ENCODE assay signal across 22 cellular contexts in the genomic region with DNA sequence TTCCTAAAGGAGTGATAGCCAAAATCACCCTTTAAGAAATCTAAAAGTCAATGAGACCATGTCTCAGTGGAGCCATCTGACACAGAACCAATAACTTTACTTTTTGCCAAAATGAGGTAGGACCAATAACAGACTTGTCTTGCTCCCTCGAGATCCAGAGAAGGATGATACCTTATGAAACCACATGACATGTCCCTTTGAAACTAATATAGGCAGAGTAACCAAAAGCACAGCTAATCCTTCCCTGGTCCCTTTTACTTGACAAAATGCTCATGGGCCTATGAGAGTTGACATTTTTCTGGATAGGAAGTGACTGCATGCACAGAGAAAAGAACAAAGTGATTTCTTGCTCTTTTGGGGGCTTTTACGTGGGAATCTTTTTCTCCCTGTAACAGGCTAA.
DNase-seq lines count a peak whose midpoint lies in the region; ATAC-seq, FAIRE-seq and TF ChIP-seq lines count a peak whose summit lies in the region.
"Had no signal": no experiment of that assay in that cellular context is flagged by ENCODE, and none has a peak within 500 bp of the region (broad histone marks: within the 10 kb centered on the region; RNA-seq: fewer than 3 reads in every experiment).

No MANE protein-coding gene starts in this region.

- WGBS in spleen, 5 donors, result 57 to 65% (median 63%) methylated on average over 2 of the region's 2 CpGs

- intact Hi-C loops in OCI-LY7 (cut with micrococcal nuclease; ENCODE audit: unreplicated experiment) (no loop called here), spleen (cut with DNase I; ENCODE audit: low total_unique reads) (no loop called here), mucosa of descending colon (cut with DNase I, micrococcal nuclease) (no loop called here)

- POLR2A ChIA-PET in OCI-LY7 (lab: Charles Lee), result interaction anchor here (0.6 to 0.8 kb wide), 3 partner anchors 44 to 88 kb away, joined by 3 to 4 read pairs (median 4); no protein-coding TSS in a partner anchor

- no peak for DNase-seq in activated naive CD8-positive, alpha-beta T cell treated with anti-CD3 and anti-CD28 coated beads, Interleukin-2, amount 50 U/mL, for 24 hours
- no peak for DNase-seq in activated naive CD8-positive, alpha-beta T cell treated with anti-CD3 and anti-CD28 coated beads for 36 hours
- DNase-seq in GM12891 (ENCODE audit: insufficient read length, low spot score) (no peak), OCI-LY7 (ENCODE audit: low spot score) (peak; percentile 4), spleen (no peak), cerebellar nuclear complex (lab: John Stamatoyannopoulos, UW) (no peak), mucosa of descending colon (no peak), GM10266 (ENCODE audit: extremely low spot score) (no peak)
- DNase-seq: activated CD8-positive, alpha-beta T cell treated with anti-CD3 and anti-CD28 coated beads for 36 hours; activated gamma-delta T cell treated with Interleukin-2 at 50 U/mL for 16 hours; activated T-cell treated with anti-CD3 and anti-CD28 coated beads for 4 hours; amygdala; central memory CD4-positive, alpha-beta T cell; NCI-H1694 treated with DMSO at 0.1 percent for 48 hours; NCI-H526; occipital lobe; stimulated activated CD4-positive, alpha-beta T cell treated with anti-CD3 and anti-CD28 coated beads, Interleukin-4, amount 100 ng/mL, for 1 hour; stomach had no signal

- no peaks in the 10 kb centered on the region for H3K79me2 ChIP-seq in OCI-LY7 (ENCODE audit: insufficient read depth, low read depth, low read length)

- no peak overlapping the region for H3K4me3 ChIP-seq in OCI-LY7 (ENCODE audit: low read depth, low read length, poor library complexity, severe bottlenecking)
- no peak overlapping the region for H3K4me3 ChIP-seq in spleen
- no peak overlapping the region for H3K4me3 ChIP-seq in mucosa of descending colon
- H3K4me3 ChIP-seq: A549, HAP-1, stomach had no signal

- H3K9me3 Mint-ChIP-seq in activated naive CD8-positive, alpha-beta T cell treated with anti-CD3 and anti-CD28 coated beads, Interleukin-2, amount 50 U/mL, for 24 hours, result no peaks in the 10 kb centered on the region
- H3K9me3 Mint-ChIP-seq in activated naive CD8-positive, alpha-beta T cell treated with anti-CD3 and anti-CD28 coated beads for 36 hours, result no peaks in the 10 kb centered on the region
- H3K9me3 Mint-ChIP-seq: activated CD8-positive, alpha-beta T cell treated with anti-CD3 and anti-CD28 coated beads for 36 hours had no signal

- CTCF ChIA-PET in OCI-LY7 (lab: Charles Lee; ENCODE audit: unreplicated experiment), result no interaction called here

- H3K4me1 ChIP-seq in OCI-LY7 (ENCODE audit: insufficient read depth, low read length, poor library complexity, severe bottlenecking) (peaks cover 42% of the 10 kb centered on the region), spleen (peaks cover 24 to 85% (median 62%) of the 10 kb centered on the region in 6 donors), mucosa of descending colon (ENCODE audit: low read depth) (no peaks in the 10 kb centered on the region)

- H3K27ac ChIP-seq in OCI-LY7 (ENCODE audit: low read depth, low read length, poor library complexity, severe bottlenecking), result peak overlapping the region; percentile 80
- peak overlapping the region; percentile 55 to 87 (median 80) for H3K27ac ChIP-seq in spleen
- H3K27ac ChIP-seq: A549, KMS-11 had no signal

- H3K27me3 Mint-ChIP-seq in activated naive CD8-positive, alpha-beta T cell treated with anti-CD3 and anti-CD28 coated beads, Interleukin-2, amount 50 U/mL, for 24 hours, result no peaks in the 10 kb centered on the region
- no peaks in the 10 kb centered on the region for H3K27me3 Mint-ChIP-seq in activated naive CD8-positive, alpha-beta T cell treated with anti-CD3 and anti-CD28 coated beads for 36 hours
- H3K27me3 Mint-ChIP-seq: activated CD8-positive, alpha-beta T cell treated with anti-CD3 and anti-CD28 coated beads for 36 hours had no signal

- peaks cover 18% of the 10 kb centered on the region for H3K36me3 Mint-ChIP-seq in activated naive CD8-positive, alpha-beta T cell treated with anti-CD3 and anti-CD28 coated beads, Interleukin-2, amount 50 U/mL, for 24 hours (ENCODE audit: low read depth)
- H3K36me3 Mint-ChIP-seq in activated naive CD8-positive, alpha-beta T cell treated with anti-CD3 and anti-CD28 coated beads for 36 hours, result peaks cover 29% of the 10 kb centered on the region

- no peaks in the 10 kb centered on the region for H3K9me2 ChIP-seq in OCI-LY7 (ENCODE audit: insufficient read depth, low read length)

- TF ChIP-seq CTCF in OCI-LY7 (conservative IDR thresholded peaks at IDR 0.05; ENCODE audit: low read length) (no peak), spleen (IDR thresholded peaks at IDR 0.05 in 8 of 11, conservative IDR thresholded peaks at IDR 0.05 in 3 of 11) (no peak), mucosa of descending colon (IDR thresholded peaks at IDR 0.05) (no peak), GM10266 (IDR thresholded peaks at IDR 0.05; ENCODE audit: control insufficient read depth, insufficient read depth, low read depth, missing control alignments) (no peak)

- no peak overlapping the region for H2AFZ ChIP-seq in OCI-LY7 (ENCODE audit: low read length)

- H3K9me3 ChIP-seq in OCI-LY7 (ENCODE audit: low read length), result peaks cover 8% of the 10 kb centered on the region; the same call in 1 of the 2 replicates
- H3K9me3 ChIP-seq in spleen, result no peaks in the 10 kb centered on the region
- H3K9me3 ChIP-seq in mucosa of descending colon, result no peaks in the 10 kb centered on the region
- H3K9me3 ChIP-seq: A549, HAP-1, stomach had no signal

- no peaks in the 10 kb centered on the region for H4K20me1 ChIP-seq in OCI-LY7 (ENCODE audit: insufficient read depth, low read length)

- BruUV-seq in OCI-LY7 (replicated peaks; lab: Mats Ljungman, UMichigan), result no TSS peak

- FAIRE-seq in GM12891 (lab: Jason Lieb, UNC), result peak; percentile 89
- FAIRE-seq: A549, keratinocyte had no signal

- peak overlapping the region; percentile 54 for H3K4me2 ChIP-seq in OCI-LY7 (ENCODE audit: low read length)
- H3K4me2 ChIP-seq: A549, KMS-11 had no signal

- TF ChIP-seq POLR2A in GM12891 (IDR thresholded peaks at IDR 0.05; ENCODE audit: low read depth, low read length), result 0 out of 2 replicates have a peak, but pooled peaks have one; percentile 40
- no peak for TF ChIP-seq POLR2A in spleen (IDR thresholded peaks at IDR 0.05)

- H3K4me1 Mint-ChIP-seq in activated naive CD8-positive, alpha-beta T cell treated with anti-CD3 and anti-CD28 coated beads, Interleukin-2, amount 50 U/mL, for 24 hours, result peaks cover 40% of the 10 kb centered on the region
- peaks cover 28% of the 10 kb centered on the region for H3K4me1 Mint-ChIP-seq in activated naive CD8-positive, alpha-beta T cell treated with anti-CD3 and anti-CD28 coated beads for 36 hours

- no peak overlapping the region for H3K4me3 Mint-ChIP-seq in activated naive CD8-positive, alpha-beta T cell treated with anti-CD3 and anti-CD28 coated beads, Interleukin-2, amount 50 U/mL, for 24 hours
- no peak overlapping the region for H3K4me3 Mint-ChIP-seq in activated naive CD8-positive, alpha-beta T cell treated with anti-CD3 and anti-CD28 coated beads for 36 hours
- H3K4me3 Mint-ChIP-seq: activated CD8-positive, alpha-beta T cell treated with anti-CD3 and anti-CD28 coated beads for 36 hours had no signal

- H3K27me3 ChIP-seq in spleen (replicated peaks in 1 of 7), result no peaks in the 10 kb centered on the region
- H3K27me3 ChIP-seq: stomach had no signal

- H3K36me3 ChIP-seq in OCI-LY7 (ENCODE audit: insufficient read depth, low read length), result peaks cover 57% of the 10 kb centered on the region
- peaks cover 0 to 65% (median 4%) of the 10 kb centered on the region in 6 donors for H3K36me3 ChIP-seq in spleen
- H3K36me3 ChIP-seq in mucosa of descending colon (ENCODE audit: low read depth), result no peaks in the 10 kb centered on the region

- no peak for ATAC-seq in activated naive CD8-positive, alpha-beta T cell treated with anti-CD3 and anti-CD28 coated beads, Interleukin-2, amount 50 U/mL, for 24 hours
- ATAC-seq in mucosa of descending colon, result no peak
- ATAC-seq: activated CD8-positive, alpha-beta T cell treated with anti-CD3 and anti-CD28 coated beads for 36 hours had no signal

- peak overlapping the region; percentile 3 for H3K27ac Mint-ChIP-seq in activated naive CD8-positive, alpha-beta T cell treated with anti-CD3 and anti-CD28 coated beads, Interleukin-2, amount 50 U/mL, for 24 hours
- no peak overlapping the region for H3K27ac Mint-ChIP-seq in activated naive CD8-positive, alpha-beta T cell treated with anti-CD3 and anti-CD28 coated beads for 36 hours

TF ChIP-seq in GM12891, 5 proteins besides CTCF, POLR2A, EP300 and RAD21:
- TF ChIP-seq SPI1 (IDR thresholded peaks at IDR 0.05; ENCODE audit: low read depth, low read length) (no peak), PAX5 (IDR thresholded peaks at IDR 0.05; ENCODE audit: insufficient read depth, low read length, severe bottlenecking) (no peak), TAF1 (IDR thresholded peaks at IDR 0.05; ENCODE audit: low read depth, low read length) (no peak), POU2F2 (IDR thresholded peaks at IDR 0.05; ENCODE audit: low read depth, low read length) (no peak), POLR2AphosphoS5 (IDR thresholded peaks at IDR 0.05; ENCODE audit: low read depth, low read length) (no peak)
